Comparison of ENCODE assay signal across 28 cellular contexts in genomic region chr9:93137362-93137761, GRCh38. TPM values are rescaled to one million over a fixed set of nuclear protein-coding genes. Genes with fewer than 3 reads are reported as not detected.
DNase-seq lines count a peak whose midpoint lies in the region; ATAC-seq and TF ChIP-seq lines count a peak whose summit lies in the region.
"Had no signal": no experiment of that assay in that cellular context is flagged by ENCODE, and none has a peak within 500 bp of the region (broad histone marks: within the 10 kb centered on the region; RNA-seq: fewer than 3 reads in every experiment).

No MANE protein-coding gene starts in this region.

- no peaks in the 10 kb centered on the region for H3K36me3 Mint-ChIP-seq in IgD-negative memory B cell
- peaks cover 20% of the 10 kb centered on the region for H3K36me3 Mint-ChIP-seq in activated T-helper 17 cell treated with anti-CD3 and anti-CD28 coated beads, Interleukin-2, amount 50 U/mL, for 72 hours (ENCODE audit: low read depth)
- no peaks in the 10 kb centered on the region for H3K36me3 Mint-ChIP-seq in nephron progenitor cell (ENCODE audit: low read depth)

- TF ChIP-seq POLR2A in prostate gland (IDR thresholded peaks at IDR 0.05): no peak

- H3K9me3 Mint-ChIP-seq in IgD-negative memory B cell (peaks cover 0 to 3% (median 1%) of the 10 kb centered on the region in 3 donors), nephron progenitor cell (peaks cover 3% of the 10 kb centered on the region)
- no peaks in the 10 kb centered on the region for H3K9me3 Mint-ChIP-seq in activated T-helper 17 cell treated with anti-CD3 and anti-CD28 coated beads, Interleukin-2, amount 50 U/mL, for 72 hours

- H3K27ac ChIP-seq in temporal lobe (ENCODE audit: low read depth, low read length): peak overlapping the region; percentile 33
- H3K27ac ChIP-seq in prostate gland: no peak overlapping the region
- H3K27ac ChIP-seq: body of pancreas, upper lobe of left lung had no signal

- DNase-seq in mucosa of descending colon (peak in 2 of 3 donors; percentile 60 to 72), prostate gland (ENCODE audit: low spot score) (no peak), nephron progenitor cell (no peak), foreskin melanocyte (no peak)
- DNase-seq: activated CD4-positive, alpha-beta T cell treated with anti-CD3 and anti-CD28 coated beads for 36 hours; activated CD8-positive, alpha-beta memory T cell treated with anti-CD3 and anti-CD28 coated beads for 24 hours; activated naive CD4-positive, alpha-beta T cell; activated T-cell treated with anti-CD3 and anti-CD28 coated beads, Interleukin-2, amount 50 U/mL, for 1 hour; body of pancreas; Calu3; DND-41; effector CD4-positive, alpha-beta T cell; mammary epithelial cell; MG63; NCI-H1105 treated with DMSO at 0.1 percent for 48 hours; NCI-H2029 treated with DMSO at 0.1 percent for 48 hours; NCI-H226; NCI-H748 treated with DMSO at 0.1 percent for 48 hours; occipital lobe; retina; RPMI8226; small intestine had no signal

- peaks cover 25% of the 10 kb centered on the region for H3K4me1 ChIP-seq in mucosa of descending colon (ENCODE audit: low read depth)
- peaks cover 20% of the 10 kb centered on the region for H3K4me1 ChIP-seq in prostate gland (replicated peaks)

- intact Hi-C loops in mucosa of descending colon (cut with DNase I, micrococcal nuclease) (no loop called here), prostate gland (cut with DNase I) (loop anchor here (10.0 kb wide), 1 partner anchor 317 kb away; the partner anchor contains the start of genes FAM120A and FAM120AOS)

- H3K36me3 ChIP-seq in mucosa of descending colon (ENCODE audit: low read depth) (no peaks in the 10 kb centered on the region), prostate gland (no peaks in the 10 kb centered on the region)
- H3K36me3 ChIP-seq: upper lobe of left lung had no signal

- TF ChIP-seq CTCF in mucosa of descending colon (IDR thresholded peaks at IDR 0.05) (no peak), prostate gland (IDR thresholded peaks at IDR 0.05) (no peak), nephron progenitor cell (IDR thresholded peaks at IDR 0.05) (no peak)

- no peak for ATAC-seq in activated T-helper 17 cell treated with anti-CD3 and anti-CD28 coated beads, Interleukin-2, amount 50 U/mL, for 72 hours (replicated peaks)
- no peak for ATAC-seq in mucosa of descending colon
- ATAC-seq: activated CD4-positive, alpha-beta T cell treated with anti-CD3 and anti-CD28 coated beads for 36 hours; body of pancreas; HCT116; K562 had no signal

- H3K27ac Mint-ChIP-seq in IgD-negative memory B cell (peak overlapping the region in 1 of 3 donors; percentile 56), nephron progenitor cell (no peak overlapping the region)
- peak overlapping the region; percentile 32 for H3K27ac Mint-ChIP-seq in activated T-helper 17 cell treated with anti-CD3 and anti-CD28 coated beads, Interleukin-2, amount 50 U/mL, for 72 hours
- H3K27ac Mint-ChIP-seq: activated CD4-positive, alpha-beta T cell treated with anti-CD3 and anti-CD28 coated beads for 36 hours had no signal

- 64% methylated on average over 11 of the region's 11 CpGs for WGBS in prostate gland

- peaks cover 1% of the 10 kb centered on the region for H3K27me3 Mint-ChIP-seq in IgD-negative memory B cell
- H3K27me3 Mint-ChIP-seq in activated T-helper 17 cell treated with anti-CD3 and anti-CD28 coated beads, Interleukin-2, amount 50 U/mL, for 72 hours: no peaks in the 10 kb centered on the region
- peaks cover 18% of the 10 kb centered on the region for H3K27me3 Mint-ChIP-seq in nephron progenitor cell (ENCODE audit: low read depth, poor library complexity)
- H3K27me3 Mint-ChIP-seq: activated CD4-positive, alpha-beta T cell treated with anti-CD3 and anti-CD28 coated beads for 36 hours had no signal

- no peaks in the 10 kb centered on the region for H3K27me3 ChIP-seq in prostate gland (replicated peaks; ENCODE audit: insufficient read depth)
- H3K27me3 ChIP-seq: body of pancreas, MG63, upper lobe of left lung had no signal

- H3K4me1 Mint-ChIP-seq in IgD-negative memory B cell: peaks cover 16 to 27% (median 19%) of the 10 kb centered on the region in 3 donors
- peaks cover 24% of the 10 kb centered on the region for H3K4me1 Mint-ChIP-seq in activated T-helper 17 cell treated with anti-CD3 and anti-CD28 coated beads, Interleukin-2, amount 50 U/mL, for 72 hours
- H3K4me1 Mint-ChIP-seq in nephron progenitor cell: peaks cover 27% of the 10 kb centered on the region

- peak overlapping the region in 3 of 4 donors; percentile 58 to 88 (median 76) for H3K4me3 Mint-ChIP-seq in IgD-negative memory B cell
- H3K4me3 Mint-ChIP-seq in activated T-helper 17 cell treated with anti-CD3 and anti-CD28 coated beads, Interleukin-2, amount 50 U/mL, for 72 hours: no peak overlapping the region
- no peak overlapping the region for H3K4me3 Mint-ChIP-seq in nephron progenitor cell
- H3K4me3 Mint-ChIP-seq: activated CD4-positive, alpha-beta T cell treated with anti-CD3 and anti-CD28 coated beads for 36 hours had no signal

- no peak overlapping the region for H3K4me3 ChIP-seq in mucosa of descending colon
- H3K4me3 ChIP-seq in prostate gland: no peak overlapping the region
- H3K4me3 ChIP-seq: body of pancreas, K562, MG63, upper lobe of left lung had no signal

- no peaks in the 10 kb centered on the region for H3K9me3 ChIP-seq in mucosa of descending colon
- H3K9me3 ChIP-seq in prostate gland: no peaks in the 10 kb centered on the region
- H3K9me3 ChIP-seq: body of pancreas, MG63 had no signal

RNA-seq across cellular contexts. Expression of gene NINJ1, which starts 3.3 kb away (rescaled TPM):
- polyA plus RNA-seq in IgD-negative memory B cell: 8.3 TPM
- total RNA-seq in activated T-helper 17 cell treated with anti-CD3 and anti-CD28 coated beads, Interleukin-2, amount 50 U/mL, for 72 hours: 100 to 1,000 TPM in 1 of 2 donors, 10 to 100 TPM in 1; 56.0 to 197 TPM
- total RNA-seq in mucosa of descending colon (10 to 100 TPM; 19.5 to 68.9 (median 23.2) TPM), temporal lobe (6.9 TPM), prostate gland (100 to 1,000 TPM; 139 to 183 TPM)

RNA-seq across cellular contexts. Expression of gene CARD19, which starts 41.3 kb away (rescaled TPM):
- 36.2 TPM for polyA plus RNA-seq in IgD-negative memory B cell
- 10 to 100 TPM; 83.6 to 87.3 TPM for total RNA-seq in activated T-helper 17 cell treated with anti-CD3 and anti-CD28 coated beads, Interleukin-2, amount 50 U/mL, for 72 hours
- total RNA-seq in mucosa of descending colon: 10 to 100 TPM; 39.1 to 47.8 (median 44.2) TPM
- 14.5 TPM for total RNA-seq in temporal lobe
- 100 to 1,000 TPM in 1 of 2 donors, 10 to 100 TPM in 1; 41.9 to 111 TPM for total RNA-seq in prostate gland

RNA-seq across cellular contexts. Expression of gene WNK2, which starts 46.6 kb away (rescaled TPM):
- polyA plus RNA-seq in IgD-negative memory B cell: 0.18 TPM
- under 1 TPM; 0.39 to 0.93 TPM for total RNA-seq in activated T-helper 17 cell treated with anti-CD3 and anti-CD28 coated beads, Interleukin-2, amount 50 U/mL, for 72 hours
- total RNA-seq in mucosa of descending colon (100 to 1,000 TPM; 175 to 276 (median 201) TPM), temporal lobe (30.7 TPM), prostate gland (100 to 1,000 TPM in 1 of 2 donors, 10 to 100 TPM in 1; 77.9 to 136 TPM)

Comparison
In these comparisons a context has a peak if more than half of its experiments do, and no peak if none do; other contexts are left out.
1. H3K4me3 Mint-ChIP-seq: peak in IgD-negative memory B cell (3 of 4); none in activated T-helper 17 cell treated with anti-CD3 and anti-CD28 coated beads, Interleukin-2, amount 50 U/mL, for 72 hours (single experiment) and nephron progenitor cell (single experiment).
2. DNase-seq: peak in mucosa of descending colon (2 of 3); none in prostate gland (single experiment), nephron progenitor cell (single experiment) and foreskin melanocyte (single experiment).
3. RNA of gene WNK2, which starts 46.6 kb away (total RNA-seq): 175 to 276 TPM in mucosa of descending colon, 77.9 to 136 TPM in prostate gland and 30.7 TPM in temporal lobe (single experiment); 0.39 to 0.93 TPM in activated T-helper 17 cell treated with anti-CD3 and anti-CD28 coated beads, Interleukin-2, amount 50 U/mL, for 72 hours; every median in the first group is over 10 times any median in the second.